Comparison of ENCODE assay signal across 1 cellular context in the genomic region with DNA sequence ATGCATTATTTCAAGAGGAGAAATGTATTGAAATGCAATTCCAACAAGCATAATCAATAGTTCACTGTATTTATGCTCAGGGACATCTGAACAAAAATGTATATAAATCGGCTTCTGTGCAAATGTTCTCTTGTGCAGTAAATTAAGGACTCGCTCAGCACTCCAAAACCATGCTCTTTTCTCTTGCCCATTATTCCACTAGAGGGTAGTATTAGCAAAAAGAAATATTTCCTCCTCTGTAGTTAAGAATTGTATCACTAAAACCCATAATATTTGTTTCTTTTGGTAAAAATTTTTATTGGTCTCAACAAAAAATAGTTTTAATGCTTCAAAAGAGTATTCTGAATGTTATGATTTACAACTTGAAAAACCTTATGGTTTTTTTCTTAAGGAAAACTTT.
TF ChIP-seq lines count a peak whose summit lies in the region.

No MANE protein-coding gene starts in this region.

TF ChIP-seq in Ishikawa, 13 proteins besides CTCF, POLR2A, EP300 and RAD21 (continued from another document):
- TF ChIP-seq, protein P1, sequence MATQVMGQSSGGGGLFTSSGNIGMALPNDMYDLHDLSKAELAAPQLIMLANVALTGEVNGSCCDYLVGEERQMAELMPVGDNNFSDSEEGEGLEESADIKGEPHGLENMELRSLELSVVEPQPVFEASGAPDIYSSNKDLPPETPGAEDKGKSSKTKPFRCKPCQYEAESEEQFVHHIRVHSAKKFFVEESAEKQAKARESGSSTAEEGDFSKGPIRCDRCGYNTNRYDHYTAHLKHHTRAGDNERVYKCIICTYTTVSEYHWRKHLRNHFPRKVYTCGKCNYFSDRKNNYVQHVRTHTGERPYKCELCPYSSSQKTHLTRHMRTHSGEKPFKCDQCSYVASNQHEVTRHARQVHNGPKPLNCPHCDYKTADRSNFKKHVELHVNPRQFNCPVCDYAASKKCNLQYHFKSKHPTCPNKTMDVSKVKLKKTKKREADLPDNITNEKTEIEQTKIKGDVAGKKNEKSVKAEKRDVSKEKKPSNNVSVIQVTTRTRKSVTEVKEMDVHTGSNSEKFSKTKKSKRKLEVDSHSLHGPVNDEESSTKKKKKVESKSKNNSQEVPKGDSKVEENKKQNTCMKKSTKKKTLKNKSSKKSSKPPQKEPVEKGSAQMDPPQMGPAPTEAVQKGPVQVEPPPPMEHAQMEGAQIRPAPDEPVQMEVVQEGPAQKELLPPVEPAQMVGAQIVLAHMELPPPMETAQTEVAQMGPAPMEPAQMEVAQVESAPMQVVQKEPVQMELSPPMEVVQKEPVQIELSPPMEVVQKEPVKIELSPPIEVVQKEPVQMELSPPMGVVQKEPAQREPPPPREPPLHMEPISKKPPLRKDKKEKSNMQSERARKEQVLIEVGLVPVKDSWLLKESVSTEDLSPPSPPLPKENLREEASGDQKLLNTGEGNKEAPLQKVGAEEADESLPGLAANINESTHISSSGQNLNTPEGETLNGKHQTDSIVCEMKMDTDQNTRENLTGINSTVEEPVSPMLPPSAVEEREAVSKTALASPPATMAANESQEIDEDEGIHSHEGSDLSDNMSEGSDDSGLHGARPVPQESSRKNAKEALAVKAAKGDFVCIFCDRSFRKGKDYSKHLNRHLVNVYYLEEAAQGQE (IDR thresholded peaks at IDR 0.05; ENCODE audit: low read depth) = no peak
- TF ChIP-seq ZBTB7A (IDR thresholded peaks at IDR 0.05; ENCODE audit: low read depth) = no peak
TF ChIP-seq in Ishikawa: peak in this region for 0.
